1 cellular context compared by ENCODE assay signal in genomic region chr3:120741837-120742197, GRCh38.
A peak's percentile ranks its signal among the peaks of the same experiment; 100 is the strongest.
TF ChIP-seq lines count a peak whose summit lies in the region.

No MANE protein-coding gene starts in this region.

TF ChIP-seq in H1, 55 proteins besides CTCF, POLR2A, EP300 and RAD21:
- TF ChIP-seq KDM1A (IDR thresholded peaks at IDR 0.05; ENCODE audit: borderline replicate concordance, low read length) (peak; percentile 87), SUZ12 (IDR thresholded peaks at IDR 0.05; ENCODE audit: low read length) (no peak), HDAC2 (IDR thresholded peaks at IDR 0.05; ENCODE audit: borderline replicate concordance in 1 of 2, low read depth in 2 of 2, low read length in 2 of 2) (0 out of 4 replicates have a peak, but pooled peaks of 1 of the 2 experiments have one; percentile 59), MAX (IDR thresholded peaks at IDR 0.05) (peak; percentile 42)
- TF ChIP-seq, protein P1, sequence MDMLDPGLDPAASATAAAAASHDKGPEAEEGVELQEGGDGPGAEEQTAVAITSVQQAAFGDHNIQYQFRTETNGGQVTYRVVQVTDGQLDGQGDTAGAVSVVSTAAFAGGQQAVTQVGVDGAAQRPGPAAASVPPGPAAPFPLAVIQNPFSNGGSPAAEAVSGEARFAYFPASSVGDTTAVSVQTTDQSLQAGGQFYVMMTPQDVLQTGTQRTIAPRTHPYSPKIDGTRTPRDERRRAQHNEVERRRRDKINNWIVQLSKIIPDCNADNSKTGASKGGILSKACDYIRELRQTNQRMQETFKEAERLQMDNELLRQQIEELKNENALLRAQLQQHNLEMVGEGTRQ (IDR thresholded peaks at IDR 0.05; ENCODE audit: low read length), result no peak
